In genomic region chr2:133652407-133652806, GRCh38 we compare ENCODE assay signal across 25 cellular contexts.
DNase-seq lines count a peak whose midpoint lies in the region; ATAC-seq and TF ChIP-seq lines count a peak whose summit lies in the region.
"Had no signal": no experiment of that assay in that cellular context is flagged by ENCODE, and none has a peak within 500 bp of the region (broad histone marks: within the 10 kb centered on the region; RNA-seq: fewer than 3 reads in every experiment).

No MANE protein-coding gene starts in this region.

- H3K27ac ChIP-seq in liver (ENCODE audit: low read depth in 1 of 2, low read length in 2 of 2), result no peak overlapping the region
- no peak overlapping the region for H3K27ac ChIP-seq in right lobe of liver
- H3K27ac ChIP-seq: cardiac muscle cell, prostate gland, WERI-Rb-1 had no signal

- TF ChIP-seq CTCF in liver (IDR thresholded peaks at IDR 0.05; ENCODE audit: low read depth, low read length, missing input control) (no peak), right lobe of liver (IDR thresholded peaks at IDR 0.05) (no peak), choroid plexus epithelial cell (conservative IDR thresholded peaks at IDR 0.05; ENCODE audit: low read depth, low read length) (no peak)

- ATAC-seq in right lobe of liver (no peak), left ventricle myocardium superior (peak; percentile 74), GM19328 (IDR thresholded peaks at IDR 0.05; ENCODE audit: unreplicated experiment) (no peak)
- ATAC-seq: PC-3; stimulated activated naive CD8-positive, alpha-beta T cell treated with anti-CD3 and anti-CD28 coated beads, Interleukin-15, Interleukin-2, amounts not matched to agents 100 U/mL and 50 U/mL, for 24 hours had no signal

- TF ChIP-seq POLR2A in right lobe of liver (IDR thresholded peaks at IDR 0.05), result no peak

- no peak overlapping the region for H3K9ac ChIP-seq in liver (ENCODE audit: low read depth in 1 of 2, low read length in 2 of 2)

- TF ChIP-seq RAD21 in liver (IDR thresholded peaks at IDR 0.05), result no peak

- H3K9me3 ChIP-seq in liver (ENCODE audit: control insufficient read depth in 4 of 4, low read length in 3 of 4), result no peaks in the 10 kb centered on the region
- no peaks in the 10 kb centered on the region for H3K9me3 ChIP-seq in right lobe of liver
- H3K9me3 ChIP-seq: prostate gland had no signal

- H3K4me1 ChIP-seq in liver (ENCODE audit: control insufficient read depth in 4 of 4, insufficient read depth in 4 of 4, low read length in 3 of 4) (no peaks in the 10 kb centered on the region), right lobe of liver (no peaks in the 10 kb centered on the region)
- H3K4me1 ChIP-seq: prostate gland had no signal

- DNase-seq in right lobe of liver (no peak), choroid plexus epithelial cell (ENCODE audit: low read depth) (peak; percentile 52), left ventricle myocardium superior (no peak), dermis blood vessel endothelial cell (no peak), SW480 (ENCODE audit: low spot score) (no peak)
- DNase-seq in activated CD4-positive, alpha-beta T cell treated with anti-CD3 and anti-CD28 coated beads for 4 hours, result no peak
- DNase-seq: activated CD4-positive, alpha-beta T cell treated with anti-CD3 and anti-CD28 coated beads, Interleukin-2, amount 10 ng/mL, durations not matched to agents 7 days and 5 days; activated naive CD4-positive, alpha-beta T cell treated with anti-CD3 and anti-CD28 coated beads for 36 hours; CD8-positive, alpha-beta memory T cell; DMS153; heart right ventricle; mesendoderm; NCI-H1092 treated with DMSO at 0.1 percent for 48 hours; NCI-H187 treated with DMSO at 0.1 percent for 48 hours; NCI-H2171 treated with DMSO at 0.1 percent for 48 hours; NCI-H524 treated with DMSO at 0.1 percent for 48 hours; PC-3; SHP77; stimulated activated naive CD8-positive, alpha-beta T cell treated with anti-CD3 and anti-CD28 coated beads, Interleukin-15, Interleukin-2, amounts not matched to agents 100 U/mL and 50 U/mL, for 24 hours; T-helper 9 cell; WERI-Rb-1 had no signal

- no peaks in the 10 kb centered on the region for H3K36me3 ChIP-seq in liver (ENCODE audit: control insufficient read depth in 4 of 4, insufficient read depth in 3 of 4, low read depth in 1 of 4, low read length in 3 of 4)
- H3K36me3 ChIP-seq in right lobe of liver, result no peaks in the 10 kb centered on the region
- H3K36me3 ChIP-seq: cardiac muscle cell, heart right ventricle, prostate gland, WERI-Rb-1 had no signal

- H3K27me3 ChIP-seq in liver (ENCODE audit: control insufficient read depth in 4 of 4, insufficient read depth in 4 of 4, low read length in 3 of 4) (no peaks in the 10 kb centered on the region), right lobe of liver (no peaks in the 10 kb centered on the region)
- H3K27me3 ChIP-seq: cardiac muscle cell, heart right ventricle had no signal

- 73% methylated on average over 3 of the region's 3 CpGs for WGBS in liver
- WGBS in right lobe of liver (ENCODE audit: insufficient coverage, low coverage, low lambda C conversion rate, missing lambda C conversion rate), result 67% methylated on average over 3 of the region's 3 CpGs

- intact Hi-C loops in right lobe of liver (cut with DNase I), result no loop called here
- intact Hi-C loops in left ventricle myocardium superior (cut with micrococcal nuclease), result no loop called here

- no peak overlapping the region for H3K4me3 ChIP-seq in liver (ENCODE audit: low read depth in 1 of 3, low read length in 3 of 3)
- no peak overlapping the region for H3K4me3 ChIP-seq in right lobe of liver
- H3K4me3 ChIP-seq in choroid plexus epithelial cell (ENCODE audit: low read depth, low read length), result no peak overlapping the region
- H3K4me3 ChIP-seq: cardiac muscle cell, heart right ventricle, prostate gland had no signal

TF ChIP-seq in liver, 16 proteins besides CTCF, POLR2A, EP300 and RAD21:
- no peak for TF ChIP-seq HNF4A (conservative IDR thresholded peaks at IDR 0.05)
- peak; percentile 14 for TF ChIP-seq YY1 (IDR thresholded peaks at IDR 0.05)
- TF ChIP-seq MAX (IDR thresholded peaks at IDR 0.05), result no peak
- TF ChIP-seq GABPA (IDR thresholded peaks at IDR 0.05 in 1 of 2, conservative IDR thresholded peaks at IDR 0.05 in 1 of 2), result no peak
- TF ChIP-seq RXRA (IDR thresholded peaks at IDR 0.05), result no peak
- TF ChIP-seq REST (IDR thresholded peaks at IDR 0.05), result no peak
- TF ChIP-seq TAF1 (conservative IDR thresholded peaks at IDR 0.05), result no peak
- TF ChIP-seq SP1 (IDR thresholded peaks at IDR 0.05), result no peak
TF ChIP-seq in liver: peak in this region for 1.
